In the genomic region with DNA sequence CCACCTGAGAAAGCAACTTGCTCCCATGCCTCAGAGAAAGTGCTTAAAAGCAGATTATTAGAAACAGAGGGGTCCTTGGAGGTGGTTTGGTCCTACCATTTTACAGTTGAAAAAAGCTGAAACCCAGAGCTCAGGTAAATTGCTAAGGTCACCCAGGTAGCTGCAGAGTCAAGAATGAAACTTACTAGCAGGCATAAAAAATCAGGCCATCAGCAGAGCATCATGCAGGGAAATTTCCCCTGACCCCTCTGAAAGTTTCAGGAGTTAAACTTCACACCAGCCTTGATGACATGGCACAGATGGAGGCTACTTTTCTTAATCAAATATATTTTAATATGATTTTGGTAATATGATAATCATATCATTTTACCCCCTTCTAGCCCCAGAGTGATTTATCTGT, we compare ENCODE assay signal across 17 cellular contexts.
"Had no signal": no experiment of that assay in that cellular context is flagged by ENCODE, and none has a peak within 500 bp of the region (broad histone marks: within the 10 kb centered on the region; RNA-seq: fewer than 3 reads in every experiment).

No MANE protein-coding gene starts in this region.

- H3K9me3 Mint-ChIP-seq: dendritic cell treated with granulocyte-macrophage colony-stimulating factor and Interleukin-4, amounts not matched to agents 40 ng/mL and 50 ng/mL, for 4 days; effector memory CD8-positive, alpha-beta T cell; naive B cell had no signal

- H3K4me3 Mint-ChIP-seq: dendritic cell treated with granulocyte-macrophage colony-stimulating factor and Interleukin-4, amounts not matched to agents 40 ng/mL and 50 ng/mL, for 4 days; effector memory CD8-positive, alpha-beta T cell had no signal

- H3K27ac ChIP-seq: epithelial cell of prostate, esophagus muscularis mucosa, stomach, thoracic aorta, transverse colon had no signal

- H3K27me3 ChIP-seq: esophagus muscularis mucosa, stomach, transverse colon had no signal

- H3K27me3 Mint-ChIP-seq: dendritic cell treated with granulocyte-macrophage colony-stimulating factor and Interleukin-4, amounts not matched to agents 40 ng/mL and 50 ng/mL, for 4 days; effector memory CD8-positive, alpha-beta T cell; naive B cell had no signal

- H3K4me3 ChIP-seq: esophagus muscularis mucosa, lung, smooth muscle cell, stomach, thoracic aorta, transverse colon had no signal

- DNase-seq: effector memory CD8-positive, alpha-beta T cell; left colon; left ventricle myocardium superior; mesendoderm; naive B cell; posterior cingulate gyrus; right cardiac atrium; stimulated activated CD4-positive, alpha-beta T cell treated with anti-CD3 and anti-CD28 coated beads, Interleukin-2, amount 100 ng/mL, for 48 hours; stomach; substantia nigra; transverse colon had no signal

- ATAC-seq: effector memory CD8-positive, alpha-beta T cell; left colon; left ventricle myocardium superior; right cardiac atrium had no signal

- H3K9me3 ChIP-seq: esophagus muscularis mucosa, stomach, thoracic aorta, transverse colon had no signal
